Comparison of ENCODE assay signal across 8 cellular contexts in the genomic region with DNA sequence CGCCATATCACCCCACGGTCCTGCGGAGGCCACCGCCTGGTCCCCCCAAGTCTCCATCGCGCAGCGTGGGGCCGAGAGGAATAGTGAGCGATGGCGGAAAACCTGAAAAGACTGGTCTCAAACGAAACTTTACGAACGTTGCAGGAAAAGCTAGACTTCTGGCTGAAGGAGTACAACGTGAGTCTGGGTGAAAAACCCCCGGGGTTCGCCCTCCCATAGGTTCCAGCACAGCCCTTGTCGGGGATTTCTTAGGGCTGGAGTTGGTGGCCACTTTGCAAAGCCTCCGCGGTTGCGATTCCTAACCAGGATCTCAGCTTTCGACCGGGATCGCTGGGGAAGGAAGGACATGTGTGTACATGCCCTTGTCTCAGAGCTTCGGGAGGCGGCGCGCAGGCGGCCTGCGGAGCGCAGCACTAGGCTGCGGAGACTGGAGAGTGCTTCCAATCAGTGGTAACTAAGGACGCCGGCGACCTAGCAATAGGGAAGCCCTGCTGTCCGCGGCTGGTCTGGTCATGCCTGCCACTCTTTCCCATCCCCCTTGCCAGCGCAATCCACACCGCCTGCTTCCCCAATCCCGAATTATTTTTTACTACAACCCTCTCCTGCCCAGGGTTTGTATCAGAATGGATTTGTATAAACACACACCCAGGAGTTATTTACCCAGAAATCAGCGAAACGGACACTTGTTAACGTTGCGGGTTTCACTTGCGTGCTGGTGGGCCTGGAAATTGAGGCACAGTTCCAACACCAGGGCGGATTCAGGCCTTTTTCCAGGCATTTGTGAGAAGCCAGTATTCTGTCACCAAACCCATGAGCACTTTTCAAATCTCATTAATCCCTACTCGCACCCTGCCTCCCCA. TPM values are rescaled to one million over a fixed set of nuclear protein-coding genes. Genes with fewer than 3 reads are reported as not detected.
A peak's percentile ranks its signal among the peaks of the same experiment; 100 is the strongest.
DNase-seq lines count a peak whose midpoint lies in the region; ATAC-seq and TF ChIP-seq lines count a peak whose summit lies in the region.

No MANE protein-coding gene starts in this region.

- H3K9me3 Mint-ChIP-seq in mesothelial cell of epicardium: no peaks in the 10 kb centered on the region

- H3K4me3 Mint-ChIP-seq in mesothelial cell of epicardium: peak overlapping the region; percentile 87

- no peaks in the 10 kb centered on the region for H3K36me3 Mint-ChIP-seq in mesothelial cell of epicardium

- H3K9me3 ChIP-seq in upper lobe of right lung: no peaks in the 10 kb centered on the region

- TF ChIP-seq CTCF in mesothelial cell of epicardium (IDR thresholded peaks at IDR 0.05; ENCODE audit: unreplicated experiment) (no peak), upper lobe of right lung (IDR thresholded peaks at IDR 0.05) (no peak)

- peak overlapping the region; percentile 83 for H3K27ac ChIP-seq in epithelial cell of prostate
- H3K27ac ChIP-seq in upper lobe of right lung: peak overlapping the region; percentile 77

- ATAC-seq in HG03442 (IDR thresholded peaks at IDR 0.05; ENCODE audit: unreplicated experiment): peak; percentile 65
- peak; percentile 96 for ATAC-seq in SK-N-SH treated with all-trans-retinoic acid at 6 μM for 48 hours
- ATAC-seq in upper lobe of right lung: peak; percentile 94

- peak; percentile 32 for TF ChIP-seq POLR2A in GM19193 (IDR thresholded peaks at IDR 0.05; ENCODE audit: extremely low read depth, insufficient read depth, insufficient read length)

- H3K27me3 Mint-ChIP-seq in mesothelial cell of epicardium (ENCODE audit: low read depth): peaks cover 27% of the 10 kb centered on the region

- peak overlapping the region; percentile 95 for H3K27ac Mint-ChIP-seq in mesothelial cell of epicardium

- no peaks in the 10 kb centered on the region for H3K4me1 ChIP-seq in upper lobe of right lung

- peaks cover 9% of the 10 kb centered on the region for H3K27me3 ChIP-seq in upper lobe of right lung

- intact Hi-C loops in upper lobe of right lung (cut with DNase I): no loop called here

- H3K4me3 ChIP-seq in upper lobe of right lung: peak overlapping the region; percentile 67

- peaks cover 32% of the 10 kb centered on the region for H3K4me1 Mint-ChIP-seq in mesothelial cell of epicardium

- H3K36me3 ChIP-seq in upper lobe of right lung: no peaks in the 10 kb centered on the region

- DNase-seq in DMS 273 treated with DMSO at 0.1 percent for 48 hours (lab: John Stamatoyannopoulos, UW) (peak; percentile 48), epithelial cell of prostate (ENCODE audit: low read depth, low spot score) (peak; percentile 83), mesothelial cell of epicardium (ENCODE audit: low spot score in 2 of 2, unreplicated experiment in 2 of 2) (peak; percentile 56 to 78), upper lobe of right lung (peak; percentile 89), UCSD-AML1 (lab: John Stamatoyannopoulos, UW; ENCODE audit: unreplicated experiment) (no peak)

TF ChIP-seq in SK-N-SH treated with all-trans-retinoic acid at 6 μM for 48 hours, 23 proteins besides CTCF, POLR2A, EP300 and RAD21:
- TF ChIP-seq GLIS3 (CRISPR knock-in tag; IDR thresholded peaks at IDR 0.05): no peak
- TF ChIP-seq CSDC2 (CRISPR knock-in tag; IDR thresholded peaks at IDR 0.05): no peak
- TF ChIP-seq ESRRG (CRISPR knock-in tag; IDR thresholded peaks at IDR 0.05): no peak
- TF ChIP-seq ISL1 (CRISPR knock-in tag; IDR thresholded peaks at IDR 0.05): no peak
- TF ChIP-seq TOX (CRISPR knock-in tag; IDR thresholded peaks at IDR 0.05; ENCODE audit: borderline replicate concordance): no peak
- TF ChIP-seq OSR1 (CRISPR knock-in tag; IDR thresholded peaks at IDR 0.05): no peak
- no peak for TF ChIP-seq ZNF565 (CRISPR knock-in tag; conservative IDR thresholded peaks at IDR 0.05; ENCODE audit: low read depth)
- TF ChIP-seq POU6F1 (CRISPR knock-in tag; IDR thresholded peaks at IDR 0.05; ENCODE audit: borderline replicate concordance, low read depth): no peak
- no peak for TF ChIP-seq ZFP3 (CRISPR knock-in tag; IDR thresholded peaks at IDR 0.05)
- no peak for TF ChIP-seq ZC3H10 (CRISPR knock-in tag; IDR thresholded peaks at IDR 0.05)
TF ChIP-seq in SK-N-SH treated with all-trans-retinoic acid at 6 μM for 48 hours: peak in this region for 0.

RNA-seq across cellular contexts. Expression of gene SPATA18, which starts 0.7 kb away (rescaled TPM):
- total RNA-seq in mesothelial cell of epicardium (10.0 to 11.1 TPM (median 10.8 TPM) in 3 replicates), upper lobe of right lung (17.3 TPM)

RNA-seq across cellular contexts. Expression of gene SGCB, which starts 13.7 kb away (rescaled TPM):
- total RNA-seq in mesothelial cell of epicardium (27.9 to 30.4 TPM (median 30.2 TPM) in 3 replicates), upper lobe of right lung (37.1 TPM)

RNA-seq across cellular contexts. Expression of gene LRRC66, which starts 31.7 kb away (rescaled TPM):
- 0.20 to 0.44 TPM (median 0.32 TPM) in 3 replicates for total RNA-seq in mesothelial cell of epicardium
- total RNA-seq in upper lobe of right lung: 0.12 TPM
